ENCODE assay signal across 28 cellular contexts in the genomic region with DNA sequence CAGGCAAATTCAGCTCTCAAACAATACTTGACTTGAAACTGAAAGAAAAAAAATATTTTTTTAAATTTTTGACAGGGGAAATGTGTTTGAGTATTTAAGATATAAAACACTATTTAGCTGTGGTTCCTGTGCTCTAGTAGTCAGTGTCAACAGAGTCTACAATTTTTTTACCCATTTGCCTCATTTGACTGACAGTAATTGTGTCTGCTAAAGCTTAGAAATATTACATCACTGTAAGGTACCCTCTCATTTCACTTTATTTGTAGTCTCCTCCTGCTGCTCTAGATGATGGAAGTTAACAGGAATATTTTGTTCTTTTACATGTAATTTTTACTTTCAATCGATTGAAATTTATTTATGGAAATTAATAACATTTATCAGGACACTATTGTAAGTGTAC.
"Had no signal": no experiment of that assay in that cellular context is flagged by ENCODE, and none has a peak within 500 bp of the region (broad histone marks: within the 10 kb centered on the region; RNA-seq: fewer than 3 reads in every experiment).

No MANE protein-coding gene starts in this region.

- H3K36me3 ChIP-seq: stomach, suprapubic skin, thoracic aorta, thyroid gland, tibial artery, tibial nerve, transverse colon, upper lobe of left lung, upper lobe of right lung, uterus, vagina had no signal

- H3K27ac Mint-ChIP-seq: stimulated activated effector memory CD8-positive, alpha-beta T cell treated with anti-CD3 and anti-CD28 coated beads, Interleukin-12 subunit alpha, Interleukin-12 subunit beta, amount 100 ng/mL, for 72 hours; stimulated activated memory B cell treated with anti-CD40 and anti-IgM and Interleukin-4, amounts not matched to agents 10 μg/mL and 1 μg/mL and 100 μg/mL, for 72 hours; stimulated activated naive B cell treated with anti-CD40 and anti-IgM and Interleukin-4, amounts not matched to agents 10 μg/mL and 1 μg/mL and 100 μg/mL, for 72 hours; stimulated activated naive CD8-positive, alpha-beta T cell treated with anti-CD3 and anti-CD28 coated beads, Interleukin-15, amount 100 ng/mL, for 72 hours; stimulated activated naive CD8-positive, alpha-beta T cell treated with anti-CD3 and anti-CD28 coated beads, Interleukin-15, Interleukin-2, amounts not matched to agents 100 ng/mL and 50 ng/mL, for 24 hours; type B pancreatic cell had no signal

- H3K9me3 ChIP-seq: stomach, suprapubic skin, testis, thoracic aorta, thyroid gland, tibial artery, tibial nerve, transverse colon, upper lobe of left lung, upper lobe of right lung, uterus, vagina had no signal

- H3K4me3 ChIP-seq: stomach, suprapubic skin, testis, thoracic aorta, thyroid gland, tibial artery, tibial nerve, transverse colon, upper lobe of left lung, upper lobe of right lung, uterus, vagina had no signal

- H3K4me1 Mint-ChIP-seq: stimulated activated effector memory CD8-positive, alpha-beta T cell treated with anti-CD3 and anti-CD28 coated beads, Interleukin-12 subunit alpha, Interleukin-12 subunit beta, amount 100 ng/mL, for 72 hours; stimulated activated memory B cell treated with anti-CD40 and anti-IgM and Interleukin-4, amounts not matched to agents 10 μg/mL and 1 μg/mL and 100 μg/mL, for 72 hours; stimulated activated naive B cell treated with anti-CD40 and anti-IgM and Interleukin-4, amounts not matched to agents 10 μg/mL and 1 μg/mL and 100 μg/mL, for 72 hours; stimulated activated naive CD8-positive, alpha-beta T cell treated with anti-CD3 and anti-CD28 coated beads, Interleukin-15, amount 100 ng/mL, for 72 hours had no signal

- H3K27me3 ChIP-seq: stomach, suprapubic skin, testis, thyroid gland, tibial artery, tibial nerve, transverse colon, upper lobe of left lung, upper lobe of right lung, uterus, vagina had no signal

- H3K4me3 Mint-ChIP-seq: stimulated activated effector memory CD8-positive, alpha-beta T cell treated with anti-CD3 and anti-CD28 coated beads, Interleukin-12 subunit alpha, Interleukin-12 subunit beta, amount 100 ng/mL, for 72 hours; stimulated activated memory B cell treated with anti-CD40 and anti-IgM and Interleukin-4, amounts not matched to agents 10 μg/mL and 1 μg/mL and 100 μg/mL, for 72 hours; stimulated activated naive B cell treated with anti-CD40 and anti-IgM and Interleukin-4, amounts not matched to agents 10 μg/mL and 1 μg/mL and 100 μg/mL, for 72 hours; stimulated activated naive CD8-positive, alpha-beta T cell treated with anti-CD3 and anti-CD28 coated beads, Interleukin-15, amount 100 ng/mL, for 72 hours; stimulated activated naive CD8-positive, alpha-beta T cell treated with anti-CD3 and anti-CD28 coated beads, Interleukin-15, Interleukin-2, amounts not matched to agents 100 ng/mL and 50 ng/mL, for 24 hours; type B pancreatic cell had no signal

- H3K4me1 ChIP-seq: stomach, suprapubic skin, testis, thyroid gland, tibial nerve, transverse colon, upper lobe of left lung, upper lobe of right lung, uterus, vagina had no signal

- H3K27me3 Mint-ChIP-seq: stimulated activated memory B cell treated with anti-CD40 and anti-IgM and Interleukin-4, amounts not matched to agents 10 μg/mL and 1 μg/mL and 100 μg/mL, for 72 hours; stimulated activated naive B cell treated with anti-CD40 and anti-IgM and Interleukin-4, amounts not matched to agents 10 μg/mL and 1 μg/mL and 100 μg/mL, for 72 hours; stimulated activated naive CD8-positive, alpha-beta T cell treated with anti-CD3 and anti-CD28 coated beads, Interleukin-15, amount 100 ng/mL, for 72 hours; stimulated activated naive CD8-positive, alpha-beta T cell treated with anti-CD3 and anti-CD28 coated beads, Interleukin-15, Interleukin-2, amounts not matched to agents 100 ng/mL and 50 ng/mL, for 24 hours; type B pancreatic cell had no signal

- H3K27ac ChIP-seq: stomach, suprapubic skin, testis, thoracic aorta, thyroid gland, tibial artery, tibial nerve, transverse colon, upper lobe of left lung, upper lobe of right lung, uterus, vagina had no signal

- DNase-seq: stimulated activated CD4-positive, alpha-beta T cell treated with anti-CD3 and anti-CD28 coated beads, Interleukin-2, amount 100 ng/mL, for 48 hours; stimulated activated CD4-positive, alpha-beta T cell treated with anti-CD3 and anti-CD28 coated beads, Interleukin-4, amount 100 ng/mL, for 1 hour; stimulated activated CD4-positive, alpha-beta T cell treated with anti-CD3 and anti-CD28 coated beads, Interleukin-4, amount 100 ng/mL, for 24 hours; stimulated activated CD4-positive, alpha-beta T cell treated with anti-CD3 and anti-CD28 coated beads, Interleukin-4, amount 100 ng/mL, for 4 hours; stimulated activated CD8-positive, alpha-beta memory T cell treated with anti-CD3 and anti-CD28 coated beads, Interleukin-4, amount 100 ng/mL, for 48 hours; stimulated activated naive B cell treated with anti-CD40 and anti-IgM and Interleukin-4, amounts not matched to agents 10 μg/mL and 1 μg/mL and 100 μg/mL, for 72 hours; stimulated activated naive CD4-positive, alpha-beta T cell; stimulated activated naive CD4-positive, alpha-beta T cell treated with Interleukin-2 at 50 U/mL for 16 hours; stimulated activated naive CD8-positive, alpha-beta T cell treated with anti-CD3 and anti-CD28 coated beads, Interleukin-15, amount 100 ng/mL, for 72 hours; stimulated activated naive CD8-positive, alpha-beta T cell treated with anti-CD3 and anti-CD28 coated beads, Interleukin-15, Interleukin-2, amounts not matched to agents 100 U/mL and 50 U/mL, for 24 hours; stomach; substantia nigra; testis; thyroid gland; tibial artery; transverse colon; trophoblast cell; upper lobe of left lung; upper lobe of right lung; uterus had no signal

- ATAC-seq: stimulated activated effector memory CD8-positive, alpha-beta T cell treated with anti-CD3 and anti-CD28 coated beads, Interleukin-12 subunit alpha, Interleukin-12 subunit beta, amount 100 ng/mL, for 72 hours; stimulated activated memory B cell treated with anti-CD40 and anti-IgM and Interleukin-4, amounts not matched to agents 10 μg/mL and 1 μg/mL and 100 μg/mL, for 72 hours; stimulated activated naive B cell treated with anti-CD40 and anti-IgM and Interleukin-4, amounts not matched to agents 10 μg/mL and 1 μg/mL and 100 μg/mL, for 72 hours; stimulated activated naive CD8-positive, alpha-beta T cell treated with anti-CD3 and anti-CD28 coated beads, Interleukin-15, amount 100 ng/mL, for 72 hours; stimulated activated naive CD8-positive, alpha-beta T cell treated with anti-CD3 and anti-CD28 coated beads, Interleukin-15, Interleukin-2, amounts not matched to agents 100 U/mL and 50 U/mL, for 24 hours; upper lobe of right lung had no signal

- H3K9me3 Mint-ChIP-seq: stimulated activated effector memory CD8-positive, alpha-beta T cell treated with anti-CD3 and anti-CD28 coated beads, Interleukin-12 subunit alpha, Interleukin-12 subunit beta, amount 100 ng/mL, for 72 hours; stimulated activated naive CD8-positive, alpha-beta T cell treated with anti-CD3 and anti-CD28 coated beads, Interleukin-15, amount 100 ng/mL, for 72 hours; stimulated activated naive CD8-positive, alpha-beta T cell treated with anti-CD3 and anti-CD28 coated beads, Interleukin-15, Interleukin-2, amounts not matched to agents 100 ng/mL and 50 ng/mL, for 24 hours; type B pancreatic cell had no signal

- H3K36me3 Mint-ChIP-seq: stimulated activated effector memory CD8-positive, alpha-beta T cell treated with anti-CD3 and anti-CD28 coated beads, Interleukin-12 subunit alpha, Interleukin-12 subunit beta, amount 100 ng/mL, for 72 hours; stimulated activated memory B cell treated with anti-CD40 and anti-IgM and Interleukin-4, amounts not matched to agents 10 μg/mL and 1 μg/mL and 100 μg/mL, for 72 hours; stimulated activated naive B cell treated with anti-CD40 and anti-IgM and Interleukin-4, amounts not matched to agents 10 μg/mL and 1 μg/mL and 100 μg/mL, for 72 hours; type B pancreatic cell had no signal
